ENCODE assay signal across 4 cellular contexts in genomic region chr10:133630723-133631267, GRCh38. TPM values are rescaled to one million over a fixed set of nuclear protein-coding genes. Genes with fewer than 3 reads are reported as not detected.
"Had no signal": no experiment of that assay in that cellular context is flagged by ENCODE, and none has a peak within 500 bp of the region (broad histone marks: within the 10 kb centered on the region; RNA-seq: fewer than 3 reads in every experiment).

No MANE protein-coding gene starts in this region.

RNA-seq across cellular contexts. Expression of gene FRG2B, which starts 4.2 kb away (rescaled TPM):
- total RNA-seq: GM23248, HepG2, HFFc6, HT1080 had no signal
